In the genomic region with DNA sequence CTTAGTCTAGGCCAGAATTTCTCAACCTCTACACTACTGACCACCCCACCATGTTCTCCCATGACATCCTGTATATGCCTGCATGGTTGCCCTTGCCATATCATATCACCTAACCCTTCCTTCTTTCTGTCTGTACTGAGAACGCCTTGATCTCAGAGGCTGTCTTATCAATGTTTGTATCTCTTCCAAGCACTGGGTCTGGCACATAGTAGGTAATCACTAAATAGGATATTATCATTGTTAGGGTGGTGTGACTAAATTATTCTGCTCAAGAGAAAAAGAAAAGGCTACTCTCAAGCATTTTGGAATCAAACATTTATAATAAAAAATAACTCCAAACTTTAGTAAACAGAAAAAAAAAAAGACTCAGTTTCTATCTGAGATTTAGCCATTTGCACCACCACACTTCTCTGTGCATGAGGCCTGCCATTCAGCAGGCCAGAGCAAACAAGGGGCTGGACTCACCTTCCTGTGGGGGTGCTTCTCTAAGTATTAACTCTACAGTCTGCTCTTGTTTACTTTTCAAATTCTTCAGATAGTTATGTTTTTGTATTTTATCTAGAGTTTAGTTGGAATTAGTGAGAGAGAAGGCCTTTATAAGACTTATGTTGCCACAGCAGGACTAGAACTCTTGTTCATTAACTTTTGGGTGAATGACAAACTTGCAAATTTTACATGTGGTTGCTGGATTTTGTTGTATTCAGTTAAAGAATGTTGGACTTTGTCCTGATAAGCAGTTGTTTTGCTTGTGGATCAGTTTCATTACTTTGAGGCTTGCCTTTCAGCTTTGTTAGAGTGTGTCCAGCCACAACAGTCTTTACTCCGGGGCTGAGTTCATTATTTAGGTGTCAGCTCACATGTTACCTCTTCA, we compare ENCODE assay signal across 12 cellular contexts. TPM values are rescaled to one million over a fixed set of nuclear protein-coding genes. Genes with fewer than 3 reads are reported as not detected.
A peak's percentile ranks its signal among the peaks of the same experiment; 100 is the strongest.
DNase-seq lines count a peak whose midpoint lies in the region; ATAC-seq, FAIRE-seq and TF ChIP-seq lines count a peak whose summit lies in the region.
"Had no signal": no experiment of that assay in that cellular context is flagged by ENCODE, and none has a peak within 500 bp of the region (broad histone marks: within the 10 kb centered on the region; RNA-seq: fewer than 3 reads in every experiment).

No MANE protein-coding gene starts in this region.

- WGBS in gastroesophageal sphincter (ENCODE audit: low coverage in 1 of 2), 2 donors, result 51 to 75% methylated on average over 2 of the region's 2 CpGs

- H4K20me1 ChIP-seq in PC-9 (ENCODE audit: insufficient read depth), result no peaks in the 10 kb centered on the region

- CTCF ChIA-PET in PC-9 (lab: Charles Lee), result no interaction called here

- ATAC-seq in gastroesophageal sphincter (no peak), SK-N-SH treated with all-trans-retinoic acid at 6 μM for 48 hours (no peak)

- H3K9ac ChIP-seq in skeletal muscle tissue (ENCODE audit: low read depth in 1 of 3, low read length in 3 of 3), result no peak overlapping the region

- no peaks in the 10 kb centered on the region for H3K9me3 ChIP-seq in gastroesophageal sphincter
- H3K9me3 ChIP-seq in skeletal muscle tissue (ENCODE audit: control insufficient read depth in 3 of 3, low read length in 3 of 3), result no peaks in the 10 kb centered on the region
- H3K9me3 ChIP-seq in PC-9 (ENCODE audit: insufficient read depth, low read depth), result no peaks in the 10 kb centered on the region

- intact Hi-C loops in PC-9 (cut with micrococcal nuclease; ENCODE audit: unreplicated experiment), result loop anchor here (5.0 kb wide), 1 partner anchor 986 kb away; the partner anchor contains the start of gene MTPN

- TF ChIP-seq EP300 in gastroesophageal sphincter (IDR thresholded peaks at IDR 0.05), result no peak

- no TSS peak for BruUV-seq in PC-9 (replicated peaks; lab: Mats Ljungman, UMichigan)

- H3K36me3 ChIP-seq in gastroesophageal sphincter, result peaks cover 0 to 16% of the 10 kb centered on the region in 2 donors
- peaks cover 0 to 9% (median 8%) of the 10 kb centered on the region in 3 donors for H3K36me3 ChIP-seq in skeletal muscle tissue (ENCODE audit: control insufficient read depth in 3 of 3, insufficient read depth in 3 of 3, low read length in 3 of 3)
- peaks cover 12% of the 10 kb centered on the region; the same call in 1 of the 2 replicates for H3K36me3 ChIP-seq in PC-9 (ENCODE audit: low read depth)

- no peak overlapping the region for H3K4me2 ChIP-seq in PC-9

- peak; percentile 66 for FAIRE-seq in GM12891 (lab: Jason Lieb, UNC)

- H2AFZ ChIP-seq in PC-9, result no peak overlapping the region

- TF ChIP-seq POLR2A in GM12891 (IDR thresholded peaks at IDR 0.05; ENCODE audit: low read depth, low read length), result no peak
- TF ChIP-seq POLR2A in gastroesophageal sphincter (IDR thresholded peaks at IDR 0.05), result no peak

- H3K79me2 ChIP-seq in PC-9 (ENCODE audit: low read depth), result peaks cover 25% of the 10 kb centered on the region

- no peak for TF ChIP-seq CTCF in gastroesophageal sphincter (IDR thresholded peaks at IDR 0.05)
- no peak for TF ChIP-seq CTCF in PC-9 (conservative IDR thresholded peaks at IDR 0.05)

- H3K27ac ChIP-seq in gastroesophageal sphincter, result peak overlapping the region; percentile 48 to 68 (median 56)
- peak overlapping the region; percentile 34 for H3K27ac ChIP-seq in skeletal muscle tissue (ENCODE audit: low read depth, low read length)
- H3K27ac ChIP-seq in PC-9, result no peak overlapping the region

- POLR2A ChIA-PET in PC-9 (lab: Charles Lee; ENCODE audit: unreplicated experiment), result no interaction called here

- H3F3A ChIP-seq in PC-9 (ENCODE audit: insufficient read depth, low read depth), result peaks cover 5% of the 10 kb centered on the region; the same call in 1 of the 2 replicates

- H3K27me3 ChIP-seq in gastroesophageal sphincter (no peaks in the 10 kb centered on the region), skeletal muscle tissue (ENCODE audit: control insufficient read depth in 3 of 3, insufficient read depth in 3 of 3, low read length in 3 of 3) (no peaks in the 10 kb centered on the region), PC-9 (ENCODE audit: insufficient read depth, low read depth) (no peaks in the 10 kb centered on the region)

- H3K4me3 ChIP-seq in gastroesophageal sphincter (no peak overlapping the region), skeletal muscle tissue (ENCODE audit: low read length in 3 of 3) (no peak overlapping the region), PC-9 (no peak overlapping the region)
- H3K4me3 ChIP-seq: lung had no signal

- no peak for DNase-seq in GM12891 (ENCODE audit: insufficient read length, low spot score)
- DNase-seq in SW480 (ENCODE audit: low spot score), result peak; percentile 18
- no peak for DNase-seq in T1000 (lab: John Stamatoyannopoulos, UW)
- DNase-seq in stimulated activated CD4-positive, alpha-beta T cell treated with anti-CD3 and anti-CD28 coated beads, Interleukin-4, amount 100 ng/mL, for 4 hours, result no peak
- no peak for DNase-seq in PC-9
- DNase-seq: activated CD4-positive, alpha-beta T cell treated with anti-CD3 and anti-CD28 coated beads for 4 hours; KBM-7; NCI-H2227 treated with DMSO at 0.1 percent for 48 hours had no signal

- H3K4me1 ChIP-seq in gastroesophageal sphincter (peaks cover 13 to 92% (median 15%) of the 10 kb centered on the region in 3 donors), skeletal muscle tissue (ENCODE audit: control insufficient read depth in 3 of 3, insufficient read depth in 3 of 3, low read length in 3 of 3) (peaks cover 10 to 11% (median 11%) of the 10 kb centered on the region in 3 donors), PC-9 (replicated peaks; ENCODE audit: insufficient read depth) (peaks cover 13% of the 10 kb centered on the region)

- H3K9me2 ChIP-seq in PC-9 (ENCODE audit: insufficient read depth), result no peaks in the 10 kb centered on the region

TF ChIP-seq in GM12891, 5 proteins besides CTCF, POLR2A, EP300 and RAD21:
- TF ChIP-seq POU2F2 (IDR thresholded peaks at IDR 0.05; ENCODE audit: low read depth, low read length) (no peak), SPI1 (IDR thresholded peaks at IDR 0.05; ENCODE audit: low read depth, low read length) (no peak), PAX5 (IDR thresholded peaks at IDR 0.05; ENCODE audit: insufficient read depth, low read length, severe bottlenecking) (no peak), TAF1 (IDR thresholded peaks at IDR 0.05; ENCODE audit: low read depth, low read length) (no peak), POLR2AphosphoS5 (IDR thresholded peaks at IDR 0.05; ENCODE audit: low read depth, low read length) (no peak)
TF ChIP-seq in GM12891: peak in this region for 0.

TF ChIP-seq in SK-N-SH treated with all-trans-retinoic acid at 6 μM for 48 hours, 23 proteins besides CTCF, POLR2A, EP300 and RAD21 (continues in another document):
- TF ChIP-seq TOX (CRISPR knock-in tag; IDR thresholded peaks at IDR 0.05; ENCODE audit: borderline replicate concordance) (no peak), TCF4 (CRISPR knock-in tag; IDR thresholded peaks at IDR 0.05; ENCODE audit: borderline replicate concordance) (no peak), PATZ1 (CRISPR knock-in tag; IDR thresholded peaks at IDR 0.05; ENCODE audit: borderline replicate concordance) (no peak), GLIS3 (CRISPR knock-in tag; IDR thresholded peaks at IDR 0.05) (no peak), ZFP3 (CRISPR knock-in tag; IDR thresholded peaks at IDR 0.05) (no peak), BACH2 (CRISPR knock-in tag; IDR thresholded peaks at IDR 0.05; ENCODE audit: borderline replicate concordance) (no peak), CSRNP3 (CRISPR knock-in tag; IDR thresholded peaks at IDR 0.05) (no peak)

RNA-seq across cellular contexts. Expression of gene AGBL3, which starts 5.4 kb away (rescaled TPM):
- polyA plus RNA-seq in GM12891 (2012; ENCODE audit: low read depth, missing spikeins), result 2.7 TPM
- total RNA-seq in gastroesophageal sphincter, result 1 to 10 TPM in 3 of 4 donors, under 1 TPM in 1; 0.30 to 5.6 (median 3.1) TPM
- 4.2 TPM for total RNA-seq in skeletal muscle tissue
- total RNA-seq in PC-9 (2021), result 3.2 and 4.3 TPM in 2 replicates
